In the genomic region with DNA sequence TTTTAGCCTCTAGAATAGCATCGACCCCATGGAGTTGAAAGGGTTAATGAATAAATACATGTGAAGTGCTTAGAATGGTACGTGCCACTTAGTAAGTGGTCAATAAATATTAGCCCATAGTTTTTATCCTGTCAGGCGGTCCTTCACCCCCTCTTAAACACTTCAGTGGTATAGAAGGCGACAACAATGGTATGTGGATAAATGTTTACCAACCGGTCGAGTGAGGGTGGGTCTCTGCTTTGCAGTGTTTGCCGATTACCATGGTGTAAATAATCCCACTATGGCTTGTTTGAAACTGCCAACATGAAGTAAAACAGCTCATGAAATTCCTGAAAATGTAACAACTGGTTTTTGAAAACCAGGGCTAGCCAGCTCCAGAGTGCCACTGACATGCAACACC, we compare ENCODE assay signal across 15 cellular contexts.
DNase-seq lines count a peak whose midpoint lies in the region; ATAC-seq and TF ChIP-seq lines count a peak whose summit lies in the region.
"Had no signal": no experiment of that assay in that cellular context is flagged by ENCODE, and none has a peak within 500 bp of the region (broad histone marks: within the 10 kb centered on the region; RNA-seq: fewer than 3 reads in every experiment).

No MANE protein-coding gene starts in this region.

- no peak overlapping the region for H3K4me3 ChIP-seq in lower lobe of right lung
- H3K4me3 ChIP-seq: Peyer's patch had no signal

- DNase-seq in SHP77 treated with DMSO at 0.1 percent for 48 hours (lab: John Stamatoyannopoulos, UW): peak; percentile 13
- no peak for DNase-seq in SHP77 (lab: John Stamatoyannopoulos, UW)
- peak; percentile 92 for DNase-seq in NCI-H510A treated with DMSO at 0.1 percent for 48 hours (lab: John Stamatoyannopoulos, UW)
- no peak for DNase-seq in lower lobe of right lung
- DNase-seq in superior temporal gyrus (ENCODE audit: extremely low spot score): no peak
- DNase-seq in midbrain (lab: John Stamatoyannopoulos, UW): no peak
- DNase-seq: Kasumi-1, NCI-H1417 treated with DMSO at 0.1 percent for 48 hours, NCI-H187, NCI-H2171, NCI-H446, NCI-H82, Peyer's patch, T-helper 17 cell had no signal

- no peaks in the 10 kb centered on the region for H3K36me3 ChIP-seq in lower lobe of right lung
- H3K36me3 ChIP-seq: Peyer's patch had no signal

- intact Hi-C loops in lower lobe of right lung (cut with DNase I): no loop called here

- H3K27ac ChIP-seq in lower lobe of right lung: no peak overlapping the region

- no peaks in the 10 kb centered on the region for H3K27me3 ChIP-seq in lower lobe of right lung (ENCODE audit: low read depth)
- H3K27me3 ChIP-seq: Peyer's patch had no signal

- no peaks in the 10 kb centered on the region for H3K9me3 ChIP-seq in lower lobe of right lung
- H3K9me3 ChIP-seq: Peyer's patch had no signal

- no peak for TF ChIP-seq CTCF in lower lobe of right lung (IDR thresholded peaks at IDR 0.05)

- ATAC-seq in lower lobe of right lung: peak; percentile 87 to 91
- no peak for ATAC-seq in HG03280 (IDR thresholded peaks at IDR 0.05; ENCODE audit: unreplicated experiment)
- ATAC-seq: T-helper 17 cell had no signal

- H3K4me1 ChIP-seq in lower lobe of right lung: peaks cover 12% of the 10 kb centered on the region
- H3K4me1 ChIP-seq: Peyer's patch had no signal

Comparison
In these comparisons a context has a peak if more than half of its experiments do, and no peak if none do; other contexts are left out.
1. DNase-seq: peak in SHP77 treated with DMSO at 0.1 percent for 48 hours (single experiment) and NCI-H510A treated with DMSO at 0.1 percent for 48 hours (single experiment); none in SHP77 (0 of 2), lower lobe of right lung (single experiment), superior temporal gyrus (single experiment) and midbrain (single experiment).